Comparison of ENCODE assay signal across 13 cellular contexts in the genomic region with DNA sequence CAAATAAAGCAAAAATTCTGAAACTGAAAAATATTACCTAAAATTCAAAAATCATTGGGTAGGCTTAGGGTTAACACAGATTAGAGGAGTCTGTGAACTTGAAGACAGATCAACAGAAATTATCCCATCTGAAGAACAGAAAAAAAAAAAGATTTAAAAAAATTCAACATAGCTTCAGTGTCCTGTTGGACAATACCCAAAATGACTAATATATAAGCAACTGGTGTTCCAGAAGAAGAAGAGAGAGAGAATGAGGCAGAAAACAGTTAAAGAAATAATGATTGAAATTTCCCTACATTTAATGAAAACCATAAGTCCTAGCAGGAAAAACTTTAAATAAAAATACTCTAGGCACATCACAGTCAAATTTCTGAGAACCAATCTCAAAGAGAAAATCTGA.
"Had no signal": no experiment of that assay in that cellular context is flagged by ENCODE, and none has a peak within 500 bp of the region (broad histone marks: within the 10 kb centered on the region; RNA-seq: fewer than 3 reads in every experiment).

No MANE protein-coding gene starts in this region.

- H3K4me3 ChIP-seq: gastrocnemius medialis, right atrium auricular region, smooth muscle cell, thyroid gland had no signal

- H3K9me3 Mint-ChIP-seq: activated B cell treated with CpG ODN at 0.5 μM for 24 hours; activated CD4-positive, alpha-beta T cell treated with anti-CD3 and anti-CD28 coated beads, Interleukin-2, amount 10 ng/mL, durations not matched to agents 24 days and 14 days; activated naive CD8-positive, alpha-beta T cell treated with anti-CD3 and anti-CD28 coated beads, Interleukin-2, amount 50 U/mL, for 24 hours; activated T-helper 1 cell treated with anti-CD3 and anti-CD28 coated beads, Interleukin-12 subunit alpha, Interleukin-12 subunit beta, Interleukin-2, Interleukin-4 antibody, amounts not matched to agents 30 ng/mL and 10 ng/mL and 1 ng/mL, durations not matched to agents 14 hours and 24 hours and 36 hours had no signal

- H3K4me3 Mint-ChIP-seq: activated B cell treated with CpG ODN at 0.5 μM for 24 hours; activated CD4-positive, alpha-beta T cell treated with anti-CD3 and anti-CD28 coated beads, Interleukin-2, amount 10 ng/mL, durations not matched to agents 24 days and 14 days; activated naive CD8-positive, alpha-beta T cell treated with anti-CD3 and anti-CD28 coated beads, Interleukin-2, amount 50 U/mL, for 24 hours; activated T-helper 1 cell treated with anti-CD3 and anti-CD28 coated beads, Interleukin-12 subunit alpha, Interleukin-12 subunit beta, Interleukin-2, Interleukin-4 antibody, amounts not matched to agents 30 ng/mL and 10 ng/mL and 1 ng/mL, durations not matched to agents 14 hours and 24 hours and 36 hours; T-helper 17 cell had no signal

- H3K9me3 ChIP-seq: gastrocnemius medialis, right atrium auricular region, thyroid gland had no signal

- DNase-seq: activated B cell treated with CpG ODN at 0.5 μM for 24 hours; activated CD4-positive, alpha-beta T cell treated with anti-CD3 and anti-CD28 coated beads, Interleukin-2, amount 10 ng/mL, durations not matched to agents 24 days and 14 days; activated naive CD4-positive, alpha-beta T cell; activated naive CD8-positive, alpha-beta T cell treated with anti-CD3 and anti-CD28 coated beads, Interleukin-2, amount 50 U/mL, for 24 hours; caudate nucleus; effector memory CD4-positive, alpha-beta T cell; gastrocnemius medialis; T-helper 17 cell; thyroid gland had no signal

- H3K4me1 ChIP-seq: thyroid gland had no signal

- H3K27me3 Mint-ChIP-seq: activated B cell treated with CpG ODN at 0.5 μM for 24 hours; activated CD4-positive, alpha-beta T cell treated with anti-CD3 and anti-CD28 coated beads, Interleukin-2, amount 10 ng/mL, durations not matched to agents 24 days and 14 days; activated naive CD8-positive, alpha-beta T cell treated with anti-CD3 and anti-CD28 coated beads, Interleukin-2, amount 50 U/mL, for 24 hours; T-helper 17 cell had no signal

- H3K4me2 ChIP-seq: smooth muscle cell had no signal

- H3K27ac Mint-ChIP-seq: activated B cell treated with CpG ODN at 0.5 μM for 24 hours; activated CD4-positive, alpha-beta T cell treated with anti-CD3 and anti-CD28 coated beads, Interleukin-2, amount 10 ng/mL, durations not matched to agents 24 days and 14 days; activated naive CD8-positive, alpha-beta T cell treated with anti-CD3 and anti-CD28 coated beads, Interleukin-2, amount 50 U/mL, for 24 hours; activated T-helper 1 cell treated with anti-CD3 and anti-CD28 coated beads, Interleukin-12 subunit alpha, Interleukin-12 subunit beta, Interleukin-2, Interleukin-4 antibody, amounts not matched to agents 30 ng/mL and 10 ng/mL and 1 ng/mL, durations not matched to agents 14 hours and 24 hours and 36 hours had no signal

- H3K27ac ChIP-seq: thyroid gland had no signal

- H3K27me3 ChIP-seq: gastrocnemius medialis, right atrium auricular region, thyroid gland had no signal

- ATAC-seq: activated naive CD8-positive, alpha-beta T cell treated with anti-CD3 and anti-CD28 coated beads, Interleukin-2, amount 50 U/mL, for 24 hours; gastrocnemius medialis; T-helper 17 cell had no signal

- FAIRE-seq: urothelium cell line had no signal
